19 cellular contexts compared by ENCODE assay signal in genomic region chr11:45094958-45095690, GRCh38. TPM values are rescaled to one million over a fixed set of nuclear protein-coding genes. Genes with fewer than 3 reads are reported as not detected.
DNase-seq lines count a peak whose midpoint lies in the region; ATAC-seq and TF ChIP-seq lines count a peak whose summit lies in the region.
"Had no signal": no experiment of that assay in that cellular context is flagged by ENCODE, and none has a peak within 500 bp of the region (broad histone marks: within the 10 kb centered on the region; RNA-seq: fewer than 3 reads in every experiment).

No MANE protein-coding gene starts in this region.

- H3K27me3 Mint-ChIP-seq in glutamatergic neuron (ENCODE audit: unreplicated experiment): peaks cover 8% of the 10 kb centered on the region

- H3K27ac Mint-ChIP-seq in glutamatergic neuron (ENCODE audit: unreplicated experiment): peak overlapping the region; percentile 12
- H3K27ac Mint-ChIP-seq: CD8-positive, alpha-beta T cell; dendritic cell treated with granulocyte-macrophage colony-stimulating factor and Interleukin-4, amounts not matched to agents 40 ng/mL and 50 ng/mL, for 4 days; stimulated activated memory B cell treated with anti-CD40 and anti-IgM and Interleukin-4, amounts not matched to agents 10 μg/mL and 1 μg/mL and 100 μg/mL, for 72 hours had no signal

- peaks cover 11 to 44% (median 29%) of the 10 kb centered on the region in 6 donors for H3K4me1 ChIP-seq in spleen

- ATAC-seq in GM21528 (IDR thresholded peaks at IDR 0.05; ENCODE audit: low FRiP score, unreplicated experiment) (no peak), HG03025 (IDR thresholded peaks at IDR 0.05; ENCODE audit: low FRiP score, unreplicated experiment) (no peak)
- ATAC-seq: CD8-positive, alpha-beta T cell; sciatic nerve; stimulated activated memory B cell treated with anti-CD40 and anti-IgM and Interleukin-4, amounts not matched to agents 10 μg/mL and 1 μg/mL and 100 μg/mL, for 72 hours had no signal

- H3K36me3 ChIP-seq in spleen: no peaks in the 10 kb centered on the region
- H3K36me3 ChIP-seq: thoracic aorta had no signal

- peaks cover 32% of the 10 kb centered on the region for H3K4me1 Mint-ChIP-seq in glutamatergic neuron (ENCODE audit: low read depth, unreplicated experiment)

- H3K4me3 ChIP-seq in spleen: no peak overlapping the region
- H3K4me3 ChIP-seq: lung, thoracic aorta had no signal

- peak; percentile 47 for DNase-seq in activated CD8-positive, alpha-beta memory T cell treated with anti-CD3 and anti-CD28 coated beads for 24 hours
- DNase-seq in activated CD8-positive, alpha-beta memory T cell treated with anti-CD3 and anti-CD28 coated beads, Interleukin-2, amount 50 U/mL, for 4 hours: no peak
- DNase-seq in NCI-H69 (lab: John Stamatoyannopoulos, UW) (peak; percentile 60), glutamatergic neuron (no peak), spleen (peak; percentile 65)
- DNase-seq in stimulated activated naive CD4-positive, alpha-beta T cell (lab: John Stamatoyannopoulos, UW): no peak
- DNase-seq: activated CD4-positive, alpha-beta T cell treated with anti-CD3 and anti-CD28 coated beads for 1 hour; activated gamma-delta T cell treated with Interleukin-2 at 50 U/mL for 16 hours; IMR-90; NCI-H446 had no signal

- no peak for TF ChIP-seq POLR2A in spleen (IDR thresholded peaks at IDR 0.05)

- peaks cover 3% of the 10 kb centered on the region for H3K9me3 Mint-ChIP-seq in glutamatergic neuron (ENCODE audit: unreplicated experiment)
- H3K9me3 Mint-ChIP-seq: CD8-positive, alpha-beta T cell; dendritic cell treated with granulocyte-macrophage colony-stimulating factor and Interleukin-4, amounts not matched to agents 40 ng/mL and 50 ng/mL, for 4 days; stimulated activated memory B cell treated with anti-CD40 and anti-IgM and Interleukin-4, amounts not matched to agents 10 μg/mL and 1 μg/mL and 100 μg/mL, for 72 hours had no signal

- WGBS in spleen, 5 donors: 77 to 86% (median 79%) methylated on average over 10 of the region's 10 CpGs

- H3K9me3 ChIP-seq in spleen: no peaks in the 10 kb centered on the region
- H3K9me3 ChIP-seq: thoracic aorta had no signal

- TF ChIP-seq CTCF in glutamatergic neuron (IDR thresholded peaks at IDR 0.05; ENCODE audit: partially characterized antibody, unreplicated experiment): no peak
- TF ChIP-seq CTCF in spleen (IDR thresholded peaks at IDR 0.05 in 8 of 11, conservative IDR thresholded peaks at IDR 0.05 in 3 of 11): no peak

- no peaks in the 10 kb centered on the region for H3K36me3 Mint-ChIP-seq in glutamatergic neuron (ENCODE audit: unreplicated experiment)
- H3K36me3 Mint-ChIP-seq: CD8-positive, alpha-beta T cell; stimulated activated memory B cell treated with anti-CD40 and anti-IgM and Interleukin-4, amounts not matched to agents 10 μg/mL and 1 μg/mL and 100 μg/mL, for 72 hours had no signal

- peak overlapping the region in 1 of 8 donors; percentile 79 for H3K27ac ChIP-seq in spleen
- H3K27ac ChIP-seq: HL-60, thoracic aorta had no signal

- H3K4me3 Mint-ChIP-seq in glutamatergic neuron (ENCODE audit: unreplicated experiment): no peak overlapping the region
- H3K4me3 Mint-ChIP-seq: CD8-positive, alpha-beta T cell; dendritic cell treated with granulocyte-macrophage colony-stimulating factor and Interleukin-4, amounts not matched to agents 40 ng/mL and 50 ng/mL, for 4 days; stimulated activated memory B cell treated with anti-CD40 and anti-IgM and Interleukin-4, amounts not matched to agents 10 μg/mL and 1 μg/mL and 100 μg/mL, for 72 hours had no signal

- H3K27me3 ChIP-seq in spleen (replicated peaks in 1 of 7): peaks cover 0 to 5% (median 0%) of the 10 kb centered on the region in 7 donors

- intact Hi-C loops in spleen (cut with DNase I; ENCODE audit: low total_unique reads): no loop called here

RNA-seq across cellular contexts. Expression of gene PRDM11, which starts 51.3 kb away (rescaled TPM):
- total RNA-seq in glutamatergic neuron (ENCODE audit: unreplicated experiment) (7.5 TPM), spleen (10 to 100 TPM in 6 of 7 donors, 1 to 10 TPM in 1; 8.0 to 24.3 (median 19.5) TPM)
- 1 to 10 TPM; 1.7 to 4.3 (median 1.9) TPM for polyA plus RNA-seq in spleen

Comparison
In these comparisons a context has a peak if more than half of its experiments do, and no peak if none do; other contexts are left out.
1. DNase-seq: peak in activated CD8-positive, alpha-beta memory T cell treated with anti-CD3 and anti-CD28 coated beads for 24 hours (single experiment), NCI-H69 (single experiment) and spleen (single experiment); none in activated CD8-positive, alpha-beta memory T cell treated with anti-CD3 and anti-CD28 coated beads, Interleukin-2, amount 50 U/mL, for 4 hours (single experiment), glutamatergic neuron (single experiment) and stimulated activated naive CD4-positive, alpha-beta T cell (0 of 6).